Comparison of ENCODE assay signal across 8 cellular contexts in genomic region chr14:51990488-51990887, GRCh38. TPM values are rescaled to one million over a fixed set of nuclear protein-coding genes. Genes with fewer than 3 reads are reported as not detected.
A peak's percentile ranks its signal among the peaks of the same experiment; 100 is the strongest.
DNase-seq lines count a peak whose midpoint lies in the region; ATAC-seq, FAIRE-seq and TF ChIP-seq lines count a peak whose summit lies in the region.
"Had no signal": no experiment of that assay in that cellular context is flagged by ENCODE, and none has a peak within 500 bp of the region (broad histone marks: within the 10 kb centered on the region; RNA-seq: fewer than 3 reads in every experiment).

No MANE protein-coding gene starts in this region.

- POLR2A ChIA-PET in activated CD8-positive, alpha-beta T cell treated with anti-CD3 and anti-CD28 coated beads for 36 hours (lab: Charles Lee), result interaction anchor here (1.1 kb wide), 1 partner anchor 10 kb away, joined by 5 read pairs; no protein-coding TSS in a partner anchor

- peak overlapping the region; percentile 93 for H3K9ac ChIP-seq in iPS-15b (ENCODE audit: low read depth, low read length)

- peak overlapping the region; percentile 72; the same call in 1 of the 2 replicates for H3K27ac Mint-ChIP-seq in HFFc6
- peak overlapping the region; percentile 94 for H3K27ac Mint-ChIP-seq in activated CD8-positive, alpha-beta T cell treated with anti-CD3 and anti-CD28 coated beads for 36 hours
- no peak overlapping the region for H3K27ac Mint-ChIP-seq in stimulated activated naive B cell treated with anti-CD40 and anti-IgM and Interleukin-4, amounts not matched to agents 10 μg/mL and 1 μg/mL and 100 μg/mL, for 72 hours

- peaks cover 8% of the 10 kb centered on the region; the same call in 1 of the 2 replicates for H3K36me3 Mint-ChIP-seq in HFFc6 (ENCODE audit: low read depth)
- peaks cover 33% of the 10 kb centered on the region for H3K36me3 Mint-ChIP-seq in activated CD8-positive, alpha-beta T cell treated with anti-CD3 and anti-CD28 coated beads for 36 hours (ENCODE audit: low read depth)
- peaks cover 1 to 16% of the 10 kb centered on the region in 2 donors for H3K36me3 Mint-ChIP-seq in stimulated activated naive B cell treated with anti-CD40 and anti-IgM and Interleukin-4, amounts not matched to agents 10 μg/mL and 1 μg/mL and 100 μg/mL, for 72 hours

- CTCF ChIA-PET in activated CD8-positive, alpha-beta T cell treated with anti-CD3 and anti-CD28 coated beads for 36 hours (lab: Charles Lee), result interaction anchor here (1.1 to 1.7 kb wide), 3 partner anchors 12 to 211 kb away, joined by 3 to 8 read pairs (median 3); no protein-coding TSS in a partner anchor

- no peaks in the 10 kb centered on the region for H3K4me1 ChIP-seq in iPS-15b (ENCODE audit: control insufficient read depth, insufficient read depth, low read length)

- peaks cover 6% of the 10 kb centered on the region; the same call in 1 of the 2 replicates for H3K27me3 Mint-ChIP-seq in HFFc6 (ENCODE audit: insufficient read depth)
- no peaks in the 10 kb centered on the region for H3K27me3 Mint-ChIP-seq in activated CD8-positive, alpha-beta T cell treated with anti-CD3 and anti-CD28 coated beads for 36 hours
- H3K27me3 Mint-ChIP-seq in stimulated activated naive B cell treated with anti-CD40 and anti-IgM and Interleukin-4, amounts not matched to agents 10 μg/mL and 1 μg/mL and 100 μg/mL, for 72 hours, result no peaks in the 10 kb centered on the region

- H3K27me3 ChIP-seq in iPS-15b (ENCODE audit: control insufficient read depth, insufficient read depth, low read length), result no peaks in the 10 kb centered on the region

- TF ChIP-seq CTCF in HFFc6 (IDR thresholded peaks at IDR 0.05), result no peak
- TF ChIP-seq CTCF in activated CD8-positive, alpha-beta T cell treated with anti-CD3 and anti-CD28 coated beads for 36 hours (IDR thresholded peaks at IDR 0.05), result no peak

- DNase-seq in HFFc6 (no peak), HTR-8/SVneo (ENCODE audit: insufficient read length, low spot score) (no peak), AML-193 (lab: John Stamatoyannopoulos, UW) (no peak)
- no peak for DNase-seq in activated CD8-positive, alpha-beta T cell treated with anti-CD3 and anti-CD28 coated beads for 36 hours
- no peak for DNase-seq in stimulated activated naive B cell treated with anti-CD40 and anti-IgM and Interleukin-4, amounts not matched to agents 10 μg/mL and 1 μg/mL and 100 μg/mL, for 72 hours
- DNase-seq: NCI-H510A had no signal

- H3K4me3 ChIP-seq in iPS-15b (ENCODE audit: low read depth, low read length), result peak overlapping the region; percentile 93

- intact Hi-C loops in activated CD8-positive, alpha-beta T cell treated with anti-CD3 and anti-CD28 coated beads for 36 hours (cut with micrococcal nuclease), result no loop called here

- no peaks in the 10 kb centered on the region for H3K9me3 Mint-ChIP-seq in HFFc6
- no peaks in the 10 kb centered on the region for H3K9me3 Mint-ChIP-seq in activated CD8-positive, alpha-beta T cell treated with anti-CD3 and anti-CD28 coated beads for 36 hours
- H3K9me3 Mint-ChIP-seq in stimulated activated naive B cell treated with anti-CD40 and anti-IgM and Interleukin-4, amounts not matched to agents 10 μg/mL and 1 μg/mL and 100 μg/mL, for 72 hours, result no peaks in the 10 kb centered on the region

- peak overlapping the region; percentile 96 for H3K4me3 Mint-ChIP-seq in HFFc6
- peak overlapping the region; percentile 87 for H3K4me3 Mint-ChIP-seq in activated CD8-positive, alpha-beta T cell treated with anti-CD3 and anti-CD28 coated beads for 36 hours
- peak overlapping the region; percentile 90 to 93 for H3K4me3 Mint-ChIP-seq in stimulated activated naive B cell treated with anti-CD40 and anti-IgM and Interleukin-4, amounts not matched to agents 10 μg/mL and 1 μg/mL and 100 μg/mL, for 72 hours

- peaks cover 24% of the 10 kb centered on the region for H3K4me1 Mint-ChIP-seq in HFFc6 (ENCODE audit: low read depth)
- peaks cover 38% of the 10 kb centered on the region for H3K4me1 Mint-ChIP-seq in activated CD8-positive, alpha-beta T cell treated with anti-CD3 and anti-CD28 coated beads for 36 hours (ENCODE audit: low read depth)
- H3K4me1 Mint-ChIP-seq in stimulated activated naive B cell treated with anti-CD40 and anti-IgM and Interleukin-4, amounts not matched to agents 10 μg/mL and 1 μg/mL and 100 μg/mL, for 72 hours, result peaks cover 13 to 25% of the 10 kb centered on the region in 2 donors

- no peaks in the 10 kb centered on the region for H3K9me3 ChIP-seq in iPS-15b (ENCODE audit: control insufficient read depth, insufficient read depth, low read length)

- peaks cover 3% of the 10 kb centered on the region for H3K36me3 ChIP-seq in iPS-15b (ENCODE audit: control insufficient read depth, insufficient read depth, low read length)

- FAIRE-seq in HTR-8/SVneo (lab: Jason Lieb, UNC), result no peak

- ATAC-seq in activated CD8-positive, alpha-beta T cell treated with anti-CD3 and anti-CD28 coated beads for 36 hours, result no peak
- no peak for ATAC-seq in stimulated activated naive B cell treated with anti-CD40 and anti-IgM and Interleukin-4, amounts not matched to agents 10 μg/mL and 1 μg/mL and 100 μg/mL, for 72 hours (replicated peaks)
- ATAC-seq in GM18517 (IDR thresholded peaks at IDR 0.05; ENCODE audit: unreplicated experiment), result no peak

RNA-seq across cellular contexts. Expression of gene RTRAF, which starts 1.1 kb away (rescaled TPM):
- 100 to 1,000 TPM; 161 to 181 (median 179) TPM for total RNA-seq in HFFc6 (2021; fragmentation: NEBNext Ultra II Directional; extraction: Animal tissue kit (Norgen Biotek cat#: 25700))
- 100 to 1,000 TPM; 230 to 235 TPM for total RNA-seq in activated CD8-positive, alpha-beta T cell treated with anti-CD3 and anti-CD28 coated beads for 36 hours
